Comparison of ENCODE assay signal across 2 cellular contexts in genomic region chr4:145635117-145635516, GRCh38.
TF ChIP-seq lines count a peak whose summit lies in the region.

No MANE protein-coding gene starts in this region.

TF ChIP-seq in GM23338, 12 proteins besides CTCF, POLR2A, EP300 and RAD21:
- TF ChIP-seq, protein P1, sequence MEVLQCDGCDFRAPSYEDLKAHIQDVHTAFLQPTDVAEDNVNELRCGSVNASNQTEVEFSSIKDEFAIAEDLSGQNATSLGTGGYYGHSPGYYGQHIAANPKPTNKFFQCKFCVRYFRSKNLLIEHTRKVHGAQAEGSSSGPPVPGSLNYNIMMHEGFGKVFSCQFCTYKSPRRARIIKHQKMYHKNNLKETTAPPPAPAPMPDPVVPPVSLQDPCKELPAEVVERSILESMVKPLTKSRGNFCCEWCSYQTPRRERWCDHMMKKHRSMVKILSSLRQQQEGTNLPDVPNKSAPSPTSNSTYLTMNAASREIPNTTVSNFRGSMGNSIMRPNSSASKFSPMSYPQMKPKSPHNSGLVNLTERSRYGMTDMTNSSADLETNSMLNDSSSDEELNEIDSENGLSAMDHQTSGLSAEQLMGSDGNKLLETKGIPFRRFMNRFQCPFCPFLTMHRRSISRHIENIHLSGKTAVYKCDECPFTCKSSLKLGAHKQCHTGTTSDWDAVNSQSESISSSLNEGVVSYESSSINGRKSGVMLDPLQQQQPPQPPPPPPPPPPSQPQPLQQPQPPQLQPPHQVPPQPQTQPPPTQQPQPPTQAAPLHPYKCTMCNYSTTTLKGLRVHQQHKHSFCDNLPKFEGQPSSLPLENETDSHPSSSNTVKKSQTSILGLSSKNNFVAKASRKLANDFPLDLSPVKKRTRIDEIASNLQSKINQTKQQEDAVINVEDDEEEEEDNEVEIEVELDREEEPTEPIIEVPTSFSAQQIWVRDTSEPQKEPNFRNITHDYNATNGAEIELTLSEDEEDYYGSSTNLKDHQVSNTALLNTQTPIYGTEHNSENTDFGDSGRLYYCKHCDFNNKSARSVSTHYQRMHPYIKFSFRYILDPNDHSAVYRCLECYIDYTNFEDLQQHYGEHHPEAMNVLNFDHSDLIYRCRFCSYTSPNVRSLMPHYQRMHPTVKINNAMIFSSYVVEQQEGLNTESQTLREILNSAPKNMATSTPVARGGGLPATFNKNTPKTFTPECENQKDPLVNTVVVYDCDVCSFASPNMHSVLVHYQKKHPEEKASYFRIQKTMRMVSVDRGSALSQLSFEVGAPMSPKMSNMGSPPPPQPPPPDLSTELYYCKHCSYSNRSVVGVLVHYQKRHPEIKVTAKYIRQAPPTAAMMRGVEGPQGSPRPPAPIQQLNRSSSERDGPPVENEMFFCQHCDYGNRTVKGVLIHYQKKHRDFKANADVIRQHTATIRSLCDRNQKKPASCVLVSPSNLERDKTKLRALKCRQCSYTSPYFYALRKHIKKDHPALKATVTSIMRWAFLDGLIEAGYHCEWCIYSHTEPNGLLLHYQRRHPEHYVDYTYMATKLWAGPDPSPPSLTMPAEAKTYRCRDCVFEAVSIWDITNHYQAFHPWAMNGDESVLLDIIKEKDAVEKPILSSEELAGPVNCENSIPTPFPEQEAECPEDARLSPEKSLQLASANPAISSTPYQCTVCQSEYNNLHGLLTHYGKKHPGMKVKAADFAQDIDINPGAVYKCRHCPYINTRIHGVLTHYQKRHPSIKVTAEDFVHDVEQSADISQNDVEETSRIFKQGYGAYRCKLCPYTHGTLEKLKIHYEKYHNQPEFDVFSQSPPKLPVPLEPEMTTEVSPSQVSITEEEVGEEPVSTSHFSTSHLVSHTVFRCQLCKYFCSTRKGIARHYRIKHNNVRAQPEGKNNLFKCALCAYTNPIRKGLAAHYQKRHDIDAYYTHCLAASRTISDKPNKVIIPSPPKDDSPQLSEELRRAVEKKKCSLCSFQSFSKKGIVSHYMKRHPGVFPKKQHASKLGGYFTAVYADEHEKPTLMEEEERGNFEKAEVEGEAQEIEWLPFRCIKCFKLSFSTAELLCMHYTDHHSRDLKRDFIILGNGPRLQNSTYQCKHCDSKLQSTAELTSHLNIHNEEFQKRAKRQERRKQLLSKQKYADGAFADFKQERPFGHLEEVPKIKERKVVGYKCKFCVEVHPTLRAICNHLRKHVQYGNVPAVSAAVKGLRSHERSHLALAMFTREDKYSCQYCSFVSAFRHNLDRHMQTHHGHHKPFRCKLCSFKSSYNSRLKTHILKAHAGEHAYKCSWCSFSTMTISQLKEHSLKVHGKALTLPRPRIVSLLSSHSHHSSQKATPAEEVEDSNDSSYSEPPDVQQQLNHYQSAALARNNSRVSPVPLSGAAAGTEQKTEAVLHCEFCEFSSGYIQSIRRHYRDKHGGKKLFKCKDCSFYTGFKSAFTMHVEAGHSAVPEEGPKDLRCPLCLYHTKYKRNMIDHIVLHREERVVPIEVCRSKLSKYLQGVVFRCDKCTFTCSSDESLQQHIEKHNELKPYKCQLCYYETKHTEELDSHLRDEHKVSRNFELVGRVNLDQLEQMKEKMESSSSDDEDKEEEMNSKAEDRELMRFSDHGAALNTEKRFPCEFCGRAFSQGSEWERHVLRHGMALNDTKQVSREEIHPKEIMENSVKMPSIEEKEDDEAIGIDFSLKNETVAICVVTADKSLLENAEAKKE (CRISPR knock-in tag; IDR thresholded peaks at IDR 0.05) = no peak
- TF ChIP-seq STAT1 (IDR thresholded peaks at IDR 0.05; ENCODE audit: unreplicated experiment) = no peak
- no peak for TF ChIP-seq ZNF114 (CRISPR knock-in tag; IDR thresholded peaks at IDR 0.05)
- no peak for TF ChIP-seq POLR2AphosphoS5 (IDR thresholded peaks at IDR 0.05; ENCODE audit: low read depth)
- no peak for TF ChIP-seq REST (IDR thresholded peaks at IDR 0.05; ENCODE audit: unreplicated experiment)
- no peak for TF ChIP-seq EZH2 (IDR thresholded peaks at IDR 0.05; ENCODE audit: low read depth, unreplicated experiment)
- no peak for TF ChIP-seq ZNF331 (CRISPR knock-in tag; IDR thresholded peaks at IDR 0.05; ENCODE audit: low read depth)
- TF ChIP-seq CREB1 (CRISPR knock-in tag; IDR thresholded peaks at IDR 0.05; ENCODE audit: low read depth) = no peak
- no peak for TF ChIP-seq ETS1 (IDR thresholded peaks at IDR 0.05)
- TF ChIP-seq EZH2phosphoT487 (IDR thresholded peaks at IDR 0.05; ENCODE audit: unreplicated experiment) = no peak
- no peak for TF ChIP-seq JUNB (IDR thresholded peaks at IDR 0.05; ENCODE audit: unreplicated experiment)
- no peak for TF ChIP-seq NANOG (IDR thresholded peaks at IDR 0.05; ENCODE audit: borderline replicate concordance)

TF ChIP-seq in WTC11, 78 proteins besides CTCF, POLR2A, EP300 and RAD21 (continued from another document):
- TF ChIP-seq MXD4 (CRISPR knock-in tag; IDR thresholded peaks at IDR 0.05; ENCODE audit: borderline replicate concordance) = no peak
- no peak for TF ChIP-seq ZNF396 (CRISPR knock-in tag; IDR thresholded peaks at IDR 0.05; ENCODE audit: borderline replicate concordance)
- TF ChIP-seq FOXP1 (CRISPR knock-in tag; IDR thresholded peaks at IDR 0.05; ENCODE audit: borderline replicate concordance) = no peak
- no peak for TF ChIP-seq MLX (CRISPR knock-in tag; IDR thresholded peaks at IDR 0.05)
- TF ChIP-seq ZNF138 (CRISPR knock-in tag; conservative IDR thresholded peaks at IDR 0.05) = no peak
- no peak for TF ChIP-seq CREB1 (CRISPR knock-in tag; IDR thresholded peaks at IDR 0.05)
- no peak for TF ChIP-seq CBFB (CRISPR knock-in tag; IDR thresholded peaks at IDR 0.05; ENCODE audit: low read depth)
- TF ChIP-seq ZBTB21 (CRISPR knock-in tag; IDR thresholded peaks at IDR 0.05; ENCODE audit: borderline replicate concordance) = no peak
- no peak for TF ChIP-seq ZNF416 (CRISPR knock-in tag; IDR thresholded peaks at IDR 0.05)
- TF ChIP-seq TEAD1 (CRISPR knock-in tag; IDR thresholded peaks at IDR 0.05) = no peak
- TF ChIP-seq, protein P2, sequence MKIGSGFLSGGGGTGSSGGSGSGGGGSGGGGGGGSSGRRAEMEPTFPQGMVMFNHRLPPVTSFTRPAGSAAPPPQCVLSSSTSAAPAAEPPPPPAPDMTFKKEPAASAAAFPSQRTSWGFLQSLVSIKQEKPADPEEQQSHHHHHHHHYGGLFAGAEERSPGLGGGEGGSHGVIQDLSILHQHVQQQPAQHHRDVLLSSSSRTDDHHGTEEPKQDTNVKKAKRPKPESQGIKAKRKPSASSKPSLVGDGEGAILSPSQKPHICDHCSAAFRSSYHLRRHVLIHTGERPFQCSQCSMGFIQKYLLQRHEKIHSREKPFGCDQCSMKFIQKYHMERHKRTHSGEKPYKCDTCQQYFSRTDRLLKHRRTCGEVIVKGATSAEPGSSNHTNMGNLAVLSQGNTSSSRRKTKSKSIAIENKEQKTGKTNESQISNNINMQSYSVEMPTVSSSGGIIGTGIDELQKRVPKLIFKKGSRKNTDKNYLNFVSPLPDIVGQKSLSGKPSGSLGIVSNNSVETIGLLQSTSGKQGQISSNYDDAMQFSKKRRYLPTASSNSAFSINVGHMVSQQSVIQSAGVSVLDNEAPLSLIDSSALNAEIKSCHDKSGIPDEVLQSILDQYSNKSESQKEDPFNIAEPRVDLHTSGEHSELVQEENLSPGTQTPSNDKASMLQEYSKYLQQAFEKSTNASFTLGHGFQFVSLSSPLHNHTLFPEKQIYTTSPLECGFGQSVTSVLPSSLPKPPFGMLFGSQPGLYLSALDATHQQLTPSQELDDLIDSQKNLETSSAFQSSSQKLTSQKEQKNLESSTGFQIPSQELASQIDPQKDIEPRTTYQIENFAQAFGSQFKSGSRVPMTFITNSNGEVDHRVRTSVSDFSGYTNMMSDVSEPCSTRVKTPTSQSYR (CRISPR knock-in tag; IDR thresholded peaks at IDR 0.05) = no peak
- TF ChIP-seq, protein P3, sequence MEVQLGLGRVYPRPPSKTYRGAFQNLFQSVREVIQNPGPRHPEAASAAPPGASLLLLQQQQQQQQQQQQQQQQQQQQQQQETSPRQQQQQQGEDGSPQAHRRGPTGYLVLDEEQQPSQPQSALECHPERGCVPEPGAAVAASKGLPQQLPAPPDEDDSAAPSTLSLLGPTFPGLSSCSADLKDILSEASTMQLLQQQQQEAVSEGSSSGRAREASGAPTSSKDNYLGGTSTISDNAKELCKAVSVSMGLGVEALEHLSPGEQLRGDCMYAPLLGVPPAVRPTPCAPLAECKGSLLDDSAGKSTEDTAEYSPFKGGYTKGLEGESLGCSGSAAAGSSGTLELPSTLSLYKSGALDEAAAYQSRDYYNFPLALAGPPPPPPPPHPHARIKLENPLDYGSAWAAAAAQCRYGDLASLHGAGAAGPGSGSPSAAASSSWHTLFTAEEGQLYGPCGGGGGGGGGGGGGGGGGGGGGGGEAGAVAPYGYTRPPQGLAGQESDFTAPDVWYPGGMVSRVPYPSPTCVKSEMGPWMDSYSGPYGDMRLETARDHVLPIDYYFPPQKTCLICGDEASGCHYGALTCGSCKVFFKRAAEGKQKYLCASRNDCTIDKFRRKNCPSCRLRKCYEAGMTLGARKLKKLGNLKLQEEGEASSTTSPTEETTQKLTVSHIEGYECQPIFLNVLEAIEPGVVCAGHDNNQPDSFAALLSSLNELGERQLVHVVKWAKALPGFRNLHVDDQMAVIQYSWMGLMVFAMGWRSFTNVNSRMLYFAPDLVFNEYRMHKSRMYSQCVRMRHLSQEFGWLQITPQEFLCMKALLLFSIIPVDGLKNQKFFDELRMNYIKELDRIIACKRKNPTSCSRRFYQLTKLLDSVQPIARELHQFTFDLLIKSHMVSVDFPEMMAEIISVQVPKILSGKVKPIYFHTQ (CRISPR knock-in tag; IDR thresholded peaks at IDR 0.05) = no peak
- no peak for TF ChIP-seq USF1 (CRISPR knock-in tag; IDR thresholded peaks at IDR 0.05)
- no peak for TF ChIP-seq FOXK1 (CRISPR knock-in tag; IDR thresholded peaks at IDR 0.05)
